13 cellular contexts compared by ENCODE assay signal in genomic region chr11:63909621-63910506, GRCh38. TPM values are rescaled to one million over a fixed set of nuclear protein-coding genes. Genes with fewer than 3 reads are reported as not detected.
A peak's percentile ranks its signal among the peaks of the same experiment; 100 is the strongest.
DNase-seq lines count a peak whose midpoint lies in the region; TF ChIP-seq lines count a peak whose summit lies in the region.
"Had no signal": no experiment of that assay in that cellular context is flagged by ENCODE, and none has a peak within 500 bp of the region (broad histone marks: within the 10 kb centered on the region; RNA-seq: fewer than 3 reads in every experiment).

No MANE protein-coding gene starts in this region.

- H3K27me3 Mint-ChIP-seq in endodermal cell (ENCODE audit: insufficient read depth) (no peaks in the 10 kb centered on the region), osteocyte (ENCODE audit: unreplicated experiment) (no peaks in the 10 kb centered on the region)
- H3K27me3 Mint-ChIP-seq: activated naive CD4-positive, alpha-beta T cell treated with anti-CD3 and anti-CD28 coated beads, Interleukin-2, amount 50 U/mL, for 24 hours had no signal

- H3K36me3 Mint-ChIP-seq in endodermal cell (ENCODE audit: low read depth) (peaks cover 22% of the 10 kb centered on the region), osteocyte (ENCODE audit: unreplicated experiment) (peaks cover 6% of the 10 kb centered on the region)

- CTCF ChIA-PET in OCI-LY7 (lab: Charles Lee; ENCODE audit: unreplicated experiment): no interaction called here

- intact Hi-C loops in OCI-LY7 (cut with micrococcal nuclease; ENCODE audit: unreplicated experiment) (loop anchor here (5.0 kb wide), 1 partner anchor 37 kb away; no protein-coding TSS in a partner anchor), lower leg skin (cut with DNase I; ENCODE audit: low total_unique reads) (no loop called here)

- H3K4me3 Mint-ChIP-seq in endodermal cell (no peak overlapping the region), osteocyte (ENCODE audit: unreplicated experiment) (no peak overlapping the region)
- H3K4me3 Mint-ChIP-seq: activated naive CD4-positive, alpha-beta T cell treated with anti-CD3 and anti-CD28 coated beads, Interleukin-2, amount 50 U/mL, for 24 hours; CD14-positive monocyte had no signal

- H3K9ac ChIP-seq in endodermal cell (ENCODE audit: extremely low read depth, low read length, poor library complexity, severe bottlenecking): no peak overlapping the region
- H3K9ac ChIP-seq: parathyroid adenoma had no signal

- H3K4me1 ChIP-seq in OCI-LY7 (ENCODE audit: insufficient read depth, low read length, poor library complexity, severe bottlenecking) (no peaks in the 10 kb centered on the region), endodermal cell (ENCODE audit: control insufficient read depth, insufficient read depth, low read length) (peaks cover 10% of the 10 kb centered on the region)
- H3K4me1 ChIP-seq: parathyroid adenoma had no signal

- H3K27ac ChIP-seq in OCI-LY7 (ENCODE audit: low read depth, low read length, poor library complexity, severe bottlenecking): no peak overlapping the region
- H3K27ac ChIP-seq in endodermal cell (ENCODE audit: low read depth, low read length): peak overlapping the region; percentile 78
- H3K27ac ChIP-seq: parathyroid adenoma had no signal

- no peak overlapping the region for H2AFZ ChIP-seq in OCI-LY7 (ENCODE audit: low read length)
- H2AFZ ChIP-seq: parathyroid adenoma had no signal

- H3K4me3 ChIP-seq in OCI-LY7 (ENCODE audit: low read depth, low read length, poor library complexity, severe bottlenecking) (no peak overlapping the region), endodermal cell (ENCODE audit: low read length) (no peak overlapping the region), lower leg skin (ENCODE audit: low read depth, poor library complexity, severe bottlenecking) (no peak overlapping the region)

- H3K4me1 Mint-ChIP-seq in endodermal cell (peaks cover 4% of the 10 kb centered on the region), osteocyte (ENCODE audit: unreplicated experiment) (peaks cover 11% of the 10 kb centered on the region)
- H3K4me1 Mint-ChIP-seq: CD14-positive monocyte had no signal

- no peaks in the 10 kb centered on the region for H3K9me2 ChIP-seq in OCI-LY7 (ENCODE audit: insufficient read depth, low read length)

- H3K9me3 Mint-ChIP-seq in endodermal cell (no peaks in the 10 kb centered on the region), osteocyte (ENCODE audit: unreplicated experiment) (no peaks in the 10 kb centered on the region)
- H3K9me3 Mint-ChIP-seq: activated naive CD4-positive, alpha-beta T cell treated with anti-CD3 and anti-CD28 coated beads, Interleukin-2, amount 50 U/mL, for 24 hours; CD14-positive monocyte had no signal

- POLR2A ChIA-PET in OCI-LY7 (lab: Charles Lee): no interaction called here

- H3K4me2 ChIP-seq in OCI-LY7 (ENCODE audit: low read length): no peak overlapping the region

- BruUV-seq in OCI-LY7 (replicated peaks; lab: Mats Ljungman, UMichigan): TSS peak; percentile 37

- H3K27me3 ChIP-seq in endodermal cell (ENCODE audit: control insufficient read depth, insufficient read depth, low read length, poor library complexity, severe bottlenecking): no peaks in the 10 kb centered on the region

- H3K79me2 ChIP-seq in OCI-LY7 (ENCODE audit: insufficient read depth, low read depth, low read length): no peaks in the 10 kb centered on the region
- H3K79me2 ChIP-seq: parathyroid adenoma had no signal

- TF ChIP-seq CTCF in GM10266 (IDR thresholded peaks at IDR 0.05; ENCODE audit: control insufficient read depth, insufficient read depth, low read depth, missing control alignments) (no peak), OCI-LY7 (conservative IDR thresholded peaks at IDR 0.05; ENCODE audit: low read length) (no peak), endodermal cell (conservative IDR thresholded peaks at IDR 0.05) (no peak), osteocyte (IDR thresholded peaks at IDR 0.05) (no peak), lower leg skin (IDR thresholded peaks at IDR 0.05) (no peak)

- H4K20me1 ChIP-seq in OCI-LY7 (ENCODE audit: insufficient read depth, low read length): no peaks in the 10 kb centered on the region

- no peaks in the 10 kb centered on the region for H3K9me3 ChIP-seq in OCI-LY7 (ENCODE audit: low read length)
- H3K9me3 ChIP-seq in endodermal cell (ENCODE audit: control insufficient read depth, low read length): no peaks in the 10 kb centered on the region

- H3K27ac Mint-ChIP-seq in endodermal cell (no peak overlapping the region), osteocyte (ENCODE audit: unreplicated experiment) (peak overlapping the region; percentile 56)
- H3K27ac Mint-ChIP-seq: activated naive CD4-positive, alpha-beta T cell treated with anti-CD3 and anti-CD28 coated beads, Interleukin-2, amount 50 U/mL, for 24 hours had no signal

- 58 to 65% methylated on average over 7 to 21 of the region's 23 CpGs for WGBS in endodermal cell (ENCODE audit: insufficient coverage in 1 of 2, insufficient read length in 1 of 2), 2 experiments
- WGBS in lower leg skin, 2 donors: 74 to 80% methylated on average over 20 to 23 of the region's 23 CpGs

- DNase-seq in GM10266 (ENCODE audit: extremely low spot score): peak; percentile 38
- DNase-seq in OCI-LY7 (ENCODE audit: low spot score): no peak
- DNase-seq in endodermal cell: peak; percentile 78
- no peak for DNase-seq in osteocyte (ENCODE audit: extremely low spot score, unreplicated experiment)
- no peak for DNase-seq in RPMI8226
- no peak for DNase-seq in stimulated activated naive CD4-positive, alpha-beta T cell (lab: John Stamatoyannopoulos, UW)
- no peak for DNase-seq in CD1c-positive myeloid dendritic cell (ENCODE audit: extremely low spot score)
- DNase-seq in lower leg skin (ENCODE audit: low spot score in 2 of 2): no peak
- DNase-seq: foreskin melanocyte had no signal

- H3K36me3 ChIP-seq in OCI-LY7 (ENCODE audit: insufficient read depth, low read length) (peaks cover 41% of the 10 kb centered on the region), endodermal cell (ENCODE audit: control insufficient read depth, insufficient read depth, low read length) (peaks cover 6% of the 10 kb centered on the region)

- no peak for TF ChIP-seq POLR2A in lower leg skin (IDR thresholded peaks at IDR 0.05)

RNA-seq across cellular contexts. Expression of gene RCOR2, which starts 7.1 kb away (rescaled TPM):
- total RNA-seq in OCI-LY7 (2014; rRNA removed; shearing (Covaris generic)): 2.1 and 2.4 TPM in 2 replicates
- 2.4 and 3.2 TPM in 2 replicates for total RNA-seq in OCI-LY7 (2022)
- total RNA-seq in endodermal cell: 10 to 100 TPM; 45.0 to 51.4 TPM
- 111 TPM for polyA plus RNA-seq in endodermal cell (2013, experiment 1 of 2)
- 95.2 TPM for polyA plus RNA-seq in endodermal cell (2013, experiment 2 of 2)
- total RNA-seq in osteocyte: 2.5 and 2.6 TPM in 2 replicates
- total RNA-seq in lower leg skin: under 1 TPM in 1 of 4 donors, not detected in 3; 0.16 TPM
- total RNA-seq: T-helper 1 cell treated with Interleukin-12 subunit alpha and Interleukin-12 subunit beta and Interleukin-4 antibody, amounts not matched to agents 30 ng/mL and 1 ng/mL, for 36 hours had no signal
- polyA plus RNA-seq: CD14-positive monocyte had no signal

RNA-seq across cellular contexts. Expression of gene NAA40, which starts 28.9 kb away (rescaled TPM):
- 24.5 and 34.5 TPM in 2 replicates for total RNA-seq in OCI-LY7 (2014; rRNA removed; shearing (Covaris generic))
- total RNA-seq in OCI-LY7 (2022) (45.1 and 45.5 TPM in 2 replicates), endodermal cell (10 to 100 TPM; 47.2 to 53.5 TPM), osteocyte (24.0 and 28.1 TPM in 2 replicates), lower leg skin (10 to 100 TPM in 1 of 4 donors, 1 to 10 TPM in 3; 3.0 to 10.2 (median 6.1) TPM)
- polyA plus RNA-seq in endodermal cell (2013, experiment 1 of 2): 34.7 TPM
- polyA plus RNA-seq in endodermal cell (2013, experiment 2 of 2): 34.0 TPM

Comparison
In these comparisons a context has a peak if more than half of its experiments do, and no peak if none do; other contexts are left out.
1. DNase-seq: peak in GM10266 (single experiment) and endodermal cell (single experiment); none in OCI-LY7 (single experiment), osteocyte (single experiment), RPMI8226 (single experiment), stimulated activated naive CD4-positive, alpha-beta T cell (0 of 6), CD1c-positive myeloid dendritic cell (single experiment) and lower leg skin (0 of 2).
2. RNA of gene RCOR2, which starts 7.1 kb away (total RNA-seq): 45.0 to 51.4 TPM in endodermal cell; 2.5 to 2.6 TPM in osteocyte, 2.1 to 3.2 TPM in OCI-LY7 and 0.16 TPM in lower leg skin; every median in the first group is over 10 times any median in the second.